In the genomic region with DNA sequence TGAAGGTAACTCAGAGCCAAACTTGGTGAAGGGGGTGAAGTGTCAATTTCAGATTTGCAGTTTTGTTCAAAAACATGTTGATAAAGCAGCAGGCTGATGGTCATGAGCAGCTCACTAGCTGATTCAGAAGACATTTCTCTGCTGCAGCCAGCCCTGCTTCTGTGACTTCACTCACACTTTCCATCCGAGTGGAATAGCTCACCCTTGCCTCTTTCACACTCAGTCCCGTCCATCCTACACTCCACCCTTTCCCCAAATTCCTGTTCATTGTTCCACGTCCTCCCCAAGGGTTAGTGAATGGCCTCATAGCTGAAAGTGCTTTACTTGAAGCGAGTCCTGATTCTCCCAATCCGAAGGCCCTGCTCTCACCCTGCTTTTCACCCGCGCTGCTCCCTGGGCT, we compare ENCODE assay signal across 1 cellular context.
TF ChIP-seq lines count a peak whose summit lies in the region.

No MANE protein-coding gene starts in this region.

TF ChIP-seq in IMR-90, 13 proteins besides CTCF, POLR2A, EP300 and RAD21:
- TF ChIP-seq RCOR1 (IDR thresholded peaks at IDR 0.05; ENCODE audit: insufficient replicate concordance, low read length) (no peak), MXI1 (IDR thresholded peaks at IDR 0.05; ENCODE audit: borderline replicate concordance, low read depth, low read length) (no peak), MAFK (IDR thresholded peaks at IDR 0.05; ENCODE audit: low read depth, low read length) (no peak), SMC3 (IDR thresholded peaks at IDR 0.05; ENCODE audit: low read depth, low read length) (no peak), CHD1 (IDR thresholded peaks at IDR 0.05; ENCODE audit: low read depth, low read length) (no peak), CEBPB (IDR thresholded peaks at IDR 0.05; ENCODE audit: low read depth, low read length) (no peak), RFX5 (IDR thresholded peaks at IDR 0.05; ENCODE audit: low read depth, low read length) (no peak), BHLHE40 (IDR thresholded peaks at IDR 0.05; ENCODE audit: low read depth, low read length) (no peak), FOS (IDR thresholded peaks at IDR 0.05; ENCODE audit: low read depth, low read length) (no peak), ELK1 (IDR thresholded peaks at IDR 0.05; ENCODE audit: borderline replicate concordance, low read depth, low read length) (no peak), NFE2L2 (IDR thresholded peaks at IDR 0.05; ENCODE audit: low read depth, low read length) (no peak), MAZ (IDR thresholded peaks at IDR 0.05; ENCODE audit: borderline replicate concordance, low read depth, low read length) (no peak)
- TF ChIP-seq, protein P1, sequence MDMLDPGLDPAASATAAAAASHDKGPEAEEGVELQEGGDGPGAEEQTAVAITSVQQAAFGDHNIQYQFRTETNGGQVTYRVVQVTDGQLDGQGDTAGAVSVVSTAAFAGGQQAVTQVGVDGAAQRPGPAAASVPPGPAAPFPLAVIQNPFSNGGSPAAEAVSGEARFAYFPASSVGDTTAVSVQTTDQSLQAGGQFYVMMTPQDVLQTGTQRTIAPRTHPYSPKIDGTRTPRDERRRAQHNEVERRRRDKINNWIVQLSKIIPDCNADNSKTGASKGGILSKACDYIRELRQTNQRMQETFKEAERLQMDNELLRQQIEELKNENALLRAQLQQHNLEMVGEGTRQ (IDR thresholded peaks at IDR 0.05; ENCODE audit: low read depth, low read length) = no peak
